Comparison of ENCODE assay signal across 12 cellular contexts in the genomic region with DNA sequence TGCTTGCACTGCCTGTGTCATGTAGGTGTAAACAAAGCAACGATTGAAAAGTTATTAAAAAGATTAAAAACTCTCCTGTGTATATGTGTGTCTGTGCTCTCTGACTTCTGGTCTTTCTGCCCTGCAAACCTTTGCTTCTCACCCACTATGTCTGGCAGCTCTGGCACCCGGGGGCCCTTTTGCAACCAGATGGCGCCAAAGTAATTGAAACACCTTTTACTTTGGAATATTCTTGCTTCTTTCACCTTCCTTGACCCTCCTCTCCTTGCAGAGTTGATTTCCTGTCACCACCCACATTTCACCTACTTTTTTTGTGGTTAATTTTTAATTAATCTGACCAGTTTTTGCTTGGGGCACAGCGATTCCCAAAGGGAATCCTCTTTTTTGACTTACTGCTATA.
DNase-seq lines count a peak whose midpoint lies in the region; ATAC-seq and TF ChIP-seq lines count a peak whose summit lies in the region.
"Had no signal": no experiment of that assay in that cellular context is flagged by ENCODE, and none has a peak within 500 bp of the region (broad histone marks: within the 10 kb centered on the region; RNA-seq: fewer than 3 reads in every experiment).

No MANE protein-coding gene starts in this region.

- H3K27ac Mint-ChIP-seq in H9: no peak overlapping the region
- no peak overlapping the region for H3K27ac Mint-ChIP-seq in stimulated activated memory B cell treated with anti-CD40 and anti-IgM and Interleukin-4, amounts not matched to agents 10 μg/mL and 1 μg/mL and 100 μg/mL, for 72 hours
- H3K27ac Mint-ChIP-seq: activated T-helper 1 cell treated with anti-CD3 and anti-CD28 coated beads, Interleukin-12 subunit alpha, Interleukin-12 subunit beta, Interleukin-2, Interleukin-4 antibody, amounts not matched to agents 30 ng/mL and 10 ng/mL and 1 ng/mL, durations not matched to agents 14 hours and 24 hours and 36 hours; CD4-positive, CD25-positive, alpha-beta regulatory T cell had no signal

- H2BK20ac ChIP-seq in H9 (ENCODE audit: low read depth, low read length, poor library complexity, severe bottlenecking): no peak overlapping the region

- no peak overlapping the region for H2BK15ac ChIP-seq in H9 (ENCODE audit: low read depth, low read length)

- H4K20me1 ChIP-seq in H9 (ENCODE audit: control insufficient read depth, insufficient read depth, insufficient read length): no peaks in the 10 kb centered on the region

- POLR2A ChIA-PET in RWPE1 (lab: Yijun Ruan, JAX; ENCODE audit: low non-redundant PET): no interaction called here

- no peaks in the 10 kb centered on the region for H3K9me3 ChIP-seq in H9 (ENCODE audit: control insufficient read depth, low read depth, low read length)

- no peak overlapping the region for H2BK12ac ChIP-seq in H9 (ENCODE audit: insufficient read length, low read depth, low read length)

- no peak overlapping the region for H3K27ac ChIP-seq in 22Rv1
- no peak overlapping the region for H3K27ac ChIP-seq in H9 (ENCODE audit: insufficient read length, low read depth, low read length)
- no peak overlapping the region; the same call in 1 of the 2 replicates for H3K27ac ChIP-seq in RWPE1
- H3K27ac ChIP-seq: coronary artery, ovary had no signal

- no peaks in the 10 kb centered on the region for H3K79me1 ChIP-seq in H9 (ENCODE audit: insufficient read depth, low read depth, low read length, poor library complexity, severe bottlenecking)

- no peak overlapping the region for H3K18ac ChIP-seq in H9 (ENCODE audit: insufficient read length, low read depth, low read length)

- no peak for ATAC-seq in stimulated activated memory B cell treated with anti-CD40 and anti-IgM and Interleukin-4, amounts not matched to agents 10 μg/mL and 1 μg/mL and 100 μg/mL, for 72 hours

- peaks cover 3 to 5% of the 10 kb centered on the region in 2 experiments; a peak in 2 of 5 replicates for H3K9me3 Mint-ChIP-seq in H9
- no peaks in the 10 kb centered on the region for H3K9me3 Mint-ChIP-seq in stimulated activated memory B cell treated with anti-CD40 and anti-IgM and Interleukin-4, amounts not matched to agents 10 μg/mL and 1 μg/mL and 100 μg/mL, for 72 hours
- H3K9me3 Mint-ChIP-seq: activated T-helper 1 cell treated with anti-CD3 and anti-CD28 coated beads, Interleukin-12 subunit alpha, Interleukin-12 subunit beta, Interleukin-2, Interleukin-4 antibody, amounts not matched to agents 30 ng/mL and 10 ng/mL and 1 ng/mL, durations not matched to agents 14 hours and 24 hours and 36 hours; CD4-positive, CD25-positive, alpha-beta regulatory T cell had no signal

- no peaks in the 10 kb centered on the region for H3K4me1 Mint-ChIP-seq in H9
- H3K4me1 Mint-ChIP-seq in stimulated activated memory B cell treated with anti-CD40 and anti-IgM and Interleukin-4, amounts not matched to agents 10 μg/mL and 1 μg/mL and 100 μg/mL, for 72 hours: peaks cover 15% of the 10 kb centered on the region
- H3K4me1 Mint-ChIP-seq: CD4-positive, CD25-positive, alpha-beta regulatory T cell had no signal

- no peak overlapping the region for H3K4me2 ChIP-seq in H9 (ENCODE audit: insufficient read depth, insufficient read length, low read length)

- H3K27me3 Mint-ChIP-seq in H9 (ENCODE audit: low read depth): no peaks in the 10 kb centered on the region
- H3K27me3 Mint-ChIP-seq in stimulated activated memory B cell treated with anti-CD40 and anti-IgM and Interleukin-4, amounts not matched to agents 10 μg/mL and 1 μg/mL and 100 μg/mL, for 72 hours: peaks cover 58% of the 10 kb centered on the region

- H2AFZ ChIP-seq in H9 (ENCODE audit: low read length): no peak overlapping the region

- no peak overlapping the region for H3K4me3 Mint-ChIP-seq in H9
- no peak overlapping the region for H3K4me3 Mint-ChIP-seq in stimulated activated memory B cell treated with anti-CD40 and anti-IgM and Interleukin-4, amounts not matched to agents 10 μg/mL and 1 μg/mL and 100 μg/mL, for 72 hours
- H3K4me3 Mint-ChIP-seq: activated T-helper 1 cell treated with anti-CD3 and anti-CD28 coated beads, Interleukin-12 subunit alpha, Interleukin-12 subunit beta, Interleukin-2, Interleukin-4 antibody, amounts not matched to agents 30 ng/mL and 10 ng/mL and 1 ng/mL, durations not matched to agents 14 hours and 24 hours and 36 hours; CD4-positive, CD25-positive, alpha-beta regulatory T cell had no signal

- H3K4me1 ChIP-seq in H9 (ENCODE audit: insufficient read depth, low read length): no peaks in the 10 kb centered on the region

- no peak overlapping the region for H2BK5ac ChIP-seq in H9 (ENCODE audit: insufficient read length, low read length)

- no peaks in the 10 kb centered on the region for H3K23me2 ChIP-seq in H9 (ENCODE audit: insufficient read length, low read depth, low read length, poor library complexity, severe bottlenecking)

- H3K23ac ChIP-seq in H9 (ENCODE audit: insufficient read length, low read depth, low read length): no peak overlapping the region

- WGBS in H9 (ENCODE audit: extremely low coverage, insufficient read length, low lambda C conversion rate): no CpG with 5 or more reads among the region's 4 CpGs

- H3K79me2 ChIP-seq in H9 (ENCODE audit: insufficient read depth, low read length): no peaks in the 10 kb centered on the region

- no peak overlapping the region for H4K8ac ChIP-seq in H9 (replicated peaks; ENCODE audit: insufficient read length, low read depth, low read length)

- H3T11ph ChIP-seq in H9 (ENCODE audit: low read length): no peak overlapping the region

- CTCF ChIA-PET in RWPE1 (lab: Yijun Ruan, JAX): interaction anchor here (0.7 to 2.4 kb wide), 9 partner anchors 10 to 747 kb away, joined by 3 to 16 read pairs (median 4); a partner anchor contains a TSS

- no peak overlapping the region for H3K14ac ChIP-seq in H9 (ENCODE audit: insufficient read depth, low read length)

- no peak overlapping the region for H3K9ac ChIP-seq in H9 (ENCODE audit: extremely low read depth, insufficient read length, low read length)

- H4K91ac ChIP-seq in H9 (ENCODE audit: insufficient read length, low read depth, low read length): no peak overlapping the region

- DNase-seq in H9: no peak
- peak; percentile 30 for DNase-seq in RWPE1 (ENCODE audit: low spot score)
- DNase-seq in iPS-NIHi7 (ENCODE audit: extremely low spot score): peak; percentile 22
- no peak for DNase-seq in cerebellar nuclear complex (lab: John Stamatoyannopoulos, UW)
- no peak for DNase-seq in inferior parietal cortex (ENCODE audit: extremely low spot score)
- no peak for DNase-seq in activated CD8-positive, alpha-beta memory T cell treated with anti-CD3 and anti-CD28 coated beads for 24 hours
- DNase-seq: CD4-positive, CD25-positive, alpha-beta regulatory T cell; ovary had no signal

- H3K36me3 Mint-ChIP-seq in H9 (ENCODE audit: insufficient read depth in 1 of 3, low read depth in 3 of 3): no peaks in the 10 kb centered on the region
- H3K36me3 Mint-ChIP-seq in stimulated activated memory B cell treated with anti-CD40 and anti-IgM and Interleukin-4, amounts not matched to agents 10 μg/mL and 1 μg/mL and 100 μg/mL, for 72 hours: no peaks in the 10 kb centered on the region
- H3K36me3 Mint-ChIP-seq: CD4-positive, CD25-positive, alpha-beta regulatory T cell had no signal

- peak; percentile 48; the same call in 1 of the 2 replicates for TF ChIP-seq CTCF in 22Rv1 (IDR thresholded peaks at IDR 0.05)
- TF ChIP-seq CTCF in H9 (conservative IDR thresholded peaks at IDR 0.05): peak; percentile 35; the same call in 2 of the 3 replicates
- peak; percentile 49 for TF ChIP-seq CTCF in RWPE1 (conservative IDR thresholded peaks at IDR 0.05; ENCODE audit: low read depth)

- no peak overlapping the region for H4K5ac ChIP-seq in H9 (ENCODE audit: insufficient read length, low read depth, low read length)

- H3K56ac ChIP-seq in H9 (ENCODE audit: insufficient read length, low read depth, low read length): no peak overlapping the region

- no peak overlapping the region for H2AK5ac ChIP-seq in H9 (ENCODE audit: insufficient read length, low read length)

- H2BK120ac ChIP-seq in H9 (ENCODE audit: low read depth, low read length, poor library complexity, severe bottlenecking): no peak overlapping the region

- H3K27me3 ChIP-seq in H9 (ENCODE audit: insufficient read depth, low read length): no peaks in the 10 kb centered on the region
- H3K27me3 ChIP-seq: ovary had no signal

- no peak overlapping the region for H3K4ac ChIP-seq in H9 (ENCODE audit: low read depth, low read length)

Comparison
In these comparisons a context has a peak if more than half of its experiments do, and no peak if none do; other contexts are left out.
1. DNase-seq: peak in RWPE1 (single experiment) and iPS-NIHi7 (single experiment); none in H9 (single experiment), cerebellar nuclear complex (0 of 2), inferior parietal cortex (single experiment) and activated CD8-positive, alpha-beta memory T cell treated with anti-CD3 and anti-CD28 coated beads for 24 hours (single experiment).
2. Peak in every context shown above with its lines, with median percentiles within 50 percentile points of each other: CTCF ChIP-seq.